In genomic region chr19:41993612-41994483, GRCh38 we compare ENCODE assay signal across 1 cellular context.
TF ChIP-seq lines count a peak whose summit lies in the region.

TSS of gene ATP1A3 (minus strand) at chr19:41994230. CDS start at chr19:41994076, 154 bp downstream.

TF ChIP-seq in HEK293, 187 proteins besides CTCF, POLR2A, EP300 and RAD21 (continued from another document):
- TF ChIP-seq GLIS2 (tag by site-specific recombination; IDR thresholded peaks at IDR 0.05) = peak; percentile 98
- no peak for TF ChIP-seq ZNF2 (tag by site-specific recombination; IDR thresholded peaks at IDR 0.05)
- TF ChIP-seq ZNF670 (tag by site-specific recombination; IDR thresholded peaks at IDR 0.05; ENCODE audit: low read depth) = no peak
- peak; percentile 79 for TF ChIP-seq ZNF600 (tag by site-specific recombination; IDR thresholded peaks at IDR 0.05)
- TF ChIP-seq ZSCAN4 (tag by site-specific recombination; IDR thresholded peaks at IDR 0.05) = peak; percentile 2
- peak; percentile 70 for TF ChIP-seq ZNF335 (tag by site-specific recombination; conservative IDR thresholded peaks at IDR 0.05)
- TF ChIP-seq, protein P1, sequence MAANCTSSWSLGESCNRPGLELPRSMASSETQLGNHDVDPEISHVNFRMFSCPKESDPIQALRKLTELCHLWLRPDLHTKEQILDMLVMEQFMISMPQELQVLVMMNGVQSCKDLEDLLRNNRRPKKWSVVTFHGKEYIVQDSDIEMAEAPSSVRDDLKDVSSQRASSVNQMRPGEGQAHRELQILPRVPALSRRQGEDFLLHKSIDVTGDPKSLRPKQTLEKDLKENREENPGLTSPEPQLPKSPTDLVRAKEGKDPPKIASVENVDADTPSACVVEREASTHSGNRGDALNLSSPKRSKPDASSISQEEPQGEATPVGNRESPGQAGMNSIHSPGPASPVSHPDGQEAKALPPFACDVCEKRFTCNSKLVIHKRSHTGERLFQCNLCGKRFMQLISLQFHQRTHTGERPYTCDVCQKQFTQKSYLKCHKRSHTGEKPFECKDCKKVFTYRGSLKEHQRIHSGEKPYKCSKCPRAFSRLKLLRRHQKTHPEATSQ (tag by site-specific recombination; IDR thresholded peaks at IDR 0.05) = no peak
- TF ChIP-seq, protein P2, sequence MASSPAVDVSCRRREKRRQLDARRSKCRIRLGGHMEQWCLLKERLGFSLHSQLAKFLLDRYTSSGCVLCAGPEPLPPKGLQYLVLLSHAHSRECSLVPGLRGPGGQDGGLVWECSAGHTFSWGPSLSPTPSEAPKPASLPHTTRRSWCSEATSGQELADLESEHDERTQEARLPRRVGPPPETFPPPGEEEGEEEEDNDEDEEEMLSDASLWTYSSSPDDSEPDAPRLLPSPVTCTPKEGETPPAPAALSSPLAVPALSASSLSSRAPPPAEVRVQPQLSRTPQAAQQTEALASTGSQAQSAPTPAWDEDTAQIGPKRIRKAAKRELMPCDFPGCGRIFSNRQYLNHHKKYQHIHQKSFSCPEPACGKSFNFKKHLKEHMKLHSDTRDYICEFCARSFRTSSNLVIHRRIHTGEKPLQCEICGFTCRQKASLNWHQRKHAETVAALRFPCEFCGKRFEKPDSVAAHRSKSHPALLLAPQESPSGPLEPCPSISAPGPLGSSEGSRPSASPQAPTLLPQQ (tag by site-specific recombination; IDR thresholded peaks at IDR 0.05) = peak; percentile 98
- peak; percentile 63 for TF ChIP-seq ZIC2 (tag by site-specific recombination; IDR thresholded peaks at IDR 0.05)
- no peak for TF ChIP-seq ZNF830 (tag by site-specific recombination; IDR thresholded peaks at IDR 0.05; ENCODE audit: low read depth)
- TF ChIP-seq, protein P3, sequence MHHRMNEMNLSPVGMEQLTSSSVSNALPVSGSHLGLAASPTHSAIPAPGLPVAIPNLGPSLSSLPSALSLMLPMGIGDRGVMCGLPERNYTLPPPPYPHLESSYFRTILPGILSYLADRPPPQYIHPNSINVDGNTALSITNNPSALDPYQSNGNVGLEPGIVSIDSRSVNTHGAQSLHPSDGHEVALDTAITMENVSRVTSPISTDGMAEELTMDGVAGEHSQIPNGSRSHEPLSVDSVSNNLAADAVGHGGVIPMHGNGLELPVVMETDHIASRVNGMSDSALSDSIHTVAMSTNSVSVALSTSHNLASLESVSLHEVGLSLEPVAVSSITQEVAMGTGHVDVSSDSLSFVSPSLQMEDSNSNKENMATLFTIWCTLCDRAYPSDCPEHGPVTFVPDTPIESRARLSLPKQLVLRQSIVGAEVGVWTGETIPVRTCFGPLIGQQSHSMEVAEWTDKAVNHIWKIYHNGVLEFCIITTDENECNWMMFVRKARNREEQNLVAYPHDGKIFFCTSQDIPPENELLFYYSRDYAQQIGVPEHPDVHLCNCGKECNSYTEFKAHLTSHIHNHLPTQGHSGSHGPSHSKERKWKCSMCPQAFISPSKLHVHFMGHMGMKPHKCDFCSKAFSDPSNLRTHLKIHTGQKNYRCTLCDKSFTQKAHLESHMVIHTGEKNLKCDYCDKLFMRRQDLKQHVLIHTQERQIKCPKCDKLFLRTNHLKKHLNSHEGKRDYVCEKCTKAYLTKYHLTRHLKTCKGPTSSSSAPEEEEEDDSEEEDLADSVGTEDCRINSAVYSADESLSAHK (tag by site-specific recombination; IDR thresholded peaks at IDR 0.05) = 0 out of 2 replicates have a peak, but pooled peaks have one; percentile 8
- TF ChIP-seq ZNF266 (tag by site-specific recombination; IDR thresholded peaks at IDR 0.05; ENCODE audit: low read depth) = 0 out of 2 replicates have a peak, but pooled peaks have one; percentile 2
- TF ChIP-seq OSR2 (tag by site-specific recombination; IDR thresholded peaks at IDR 0.05) = no peak
- TF ChIP-seq GLIS1 (tag by site-specific recombination; IDR thresholded peaks at IDR 0.05) = peak; percentile 75
- peak; percentile 30; the same call in 1 of the 2 replicates for TF ChIP-seq ZBTB20 (tag by site-specific recombination; IDR thresholded peaks at IDR 0.05)
- no peak; the same call in 1 of the 2 replicates for TF ChIP-seq ZNF121 (tag by site-specific recombination; IDR thresholded peaks at IDR 0.05)
- TF ChIP-seq KLF1 (tag by site-specific recombination; IDR thresholded peaks at IDR 0.05) = 0 out of 2 replicates have a peak, but pooled peaks have one; percentile 5
- TF ChIP-seq ZNF529 (tag by site-specific recombination; IDR thresholded peaks at IDR 0.05; ENCODE audit: insufficient replicate concordance) = no peak
- TF ChIP-seq YY1 (tag by site-specific recombination; IDR thresholded peaks at IDR 0.05) = no peak
- TF ChIP-seq, protein P4, sequence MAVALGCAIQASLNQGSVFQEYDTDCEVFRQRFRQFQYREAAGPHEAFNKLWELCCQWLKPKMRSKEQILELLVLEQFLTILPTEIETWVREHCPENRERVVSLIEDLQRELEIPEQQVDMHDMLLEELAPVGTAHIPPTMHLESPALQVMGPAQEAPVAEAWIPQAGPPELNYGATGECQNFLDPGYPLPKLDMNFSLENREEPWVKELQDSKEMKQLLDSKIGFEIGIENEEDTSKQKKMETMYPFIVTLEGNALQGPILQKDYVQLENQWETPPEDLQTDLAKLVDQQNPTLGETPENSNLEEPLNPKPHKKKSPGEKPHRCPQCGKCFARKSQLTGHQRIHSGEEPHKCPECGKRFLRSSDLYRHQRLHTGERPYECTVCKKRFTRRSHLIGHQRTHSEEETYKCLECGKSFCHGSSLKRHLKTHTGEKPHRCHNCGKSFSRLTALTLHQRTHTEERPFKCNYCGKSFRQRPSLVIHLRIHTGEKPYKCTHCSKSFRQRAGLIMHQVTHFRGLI (tag by site-specific recombination; IDR thresholded peaks at IDR 0.05) = peak; percentile 88
- no peak for TF ChIP-seq ZNF132 (tag by site-specific recombination; IDR thresholded peaks at IDR 0.05; ENCODE audit: borderline replicate concordance)
- TF ChIP-seq ZNF202 (tag by site-specific recombination; IDR thresholded peaks at IDR 0.05; ENCODE audit: borderline replicate concordance) = no peak
- TF ChIP-seq ZBTB8A (tag by site-specific recombination; IDR thresholded peaks at IDR 0.05) = peak; percentile 44; the same call in 1 of the 2 replicates
- TF ChIP-seq ZNF777 (tag by site-specific recombination; IDR thresholded peaks at IDR 0.05; ENCODE audit: borderline replicate concordance) = peak; percentile 57; the same call in 1 of the 2 replicates
- no peak for TF ChIP-seq ZNF785 (tag by site-specific recombination; IDR thresholded peaks at IDR 0.05)
- TF ChIP-seq ZNF16 (tag by site-specific recombination; IDR thresholded peaks at IDR 0.05; ENCODE audit: low read depth) = no peak
- TF ChIP-seq SP7 (tag by site-specific recombination; IDR thresholded peaks at IDR 0.05) = peak; percentile 27; the same call in 1 of the 2 replicates
- TF ChIP-seq, protein P5, sequence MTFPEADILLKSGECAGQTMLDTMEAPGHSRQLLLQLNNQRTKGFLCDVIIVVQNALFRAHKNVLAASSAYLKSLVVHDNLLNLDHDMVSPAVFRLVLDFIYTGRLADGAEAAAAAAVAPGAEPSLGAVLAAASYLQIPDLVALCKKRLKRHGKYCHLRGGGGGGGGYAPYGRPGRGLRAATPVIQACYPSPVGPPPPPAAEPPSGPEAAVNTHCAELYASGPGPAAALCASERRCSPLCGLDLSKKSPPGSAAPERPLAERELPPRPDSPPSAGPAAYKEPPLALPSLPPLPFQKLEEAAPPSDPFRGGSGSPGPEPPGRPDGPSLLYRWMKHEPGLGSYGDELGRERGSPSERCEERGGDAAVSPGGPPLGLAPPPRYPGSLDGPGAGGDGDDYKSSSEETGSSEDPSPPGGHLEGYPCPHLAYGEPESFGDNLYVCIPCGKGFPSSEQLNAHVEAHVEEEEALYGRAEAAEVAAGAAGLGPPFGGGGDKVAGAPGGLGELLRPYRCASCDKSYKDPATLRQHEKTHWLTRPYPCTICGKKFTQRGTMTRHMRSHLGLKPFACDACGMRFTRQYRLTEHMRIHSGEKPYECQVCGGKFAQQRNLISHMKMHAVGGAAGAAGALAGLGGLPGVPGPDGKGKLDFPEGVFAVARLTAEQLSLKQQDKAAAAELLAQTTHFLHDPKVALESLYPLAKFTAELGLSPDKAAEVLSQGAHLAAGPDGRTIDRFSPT (tag by site-specific recombination; IDR thresholded peaks at IDR 0.05) = peak; percentile 59; the same call in 1 of the 2 replicates
- no peak for TF ChIP-seq BCL6B (tag by site-specific recombination; IDR thresholded peaks at IDR 0.05)
- TF ChIP-seq SP3 (tag by site-specific recombination; IDR thresholded peaks at IDR 0.05) = peak; percentile 52; the same call in 1 of the 2 replicates
- TF ChIP-seq ZNF76 (tag by site-specific recombination; IDR thresholded peaks at IDR 0.05; ENCODE audit: borderline replicate concordance, low read depth) = peak; percentile 5; the same call in 1 of the 2 replicates
- TF ChIP-seq RBAK (tag by site-specific recombination; IDR thresholded peaks at IDR 0.05) = no peak
- peak; percentile 43; the same call in 1 of the 2 replicates for TF ChIP-seq KLF9 (tag by site-specific recombination; IDR thresholded peaks at IDR 0.05; ENCODE audit: low read depth)
- peak; percentile 54 for TF ChIP-seq ZFHX2 (tag by site-specific recombination; conservative IDR thresholded peaks at IDR 0.05)
- TF ChIP-seq ZNF175 (tag by site-specific recombination; IDR thresholded peaks at IDR 0.05) = no peak
- 0 out of 2 replicates have a peak, but pooled peaks have one; percentile 20 for TF ChIP-seq ZNF596 (tag by site-specific recombination; IDR thresholded peaks at IDR 0.05)
- no peak for TF ChIP-seq ZNF555 (tag by site-specific recombination; conservative IDR thresholded peaks at IDR 0.05)
- TF ChIP-seq ZBTB26 (tag by site-specific recombination; optimal IDR thresholded peaks at IDR 0.05) = peak; percentile 82
- TF ChIP-seq IKZF3 (tag by site-specific recombination; IDR thresholded peaks at IDR 0.05) = no peak
- TF ChIP-seq KLF16 (tag by site-specific recombination; IDR thresholded peaks at IDR 0.05) = no peak; the same call in 1 of the 2 replicates
- TF ChIP-seq ZNF610 (tag by site-specific recombination; IDR thresholded peaks at IDR 0.05; ENCODE audit: borderline replicate concordance) = no peak
- 0 out of 2 replicates have a peak, but pooled peaks have one; percentile 22 for TF ChIP-seq ZXDB (tag by site-specific recombination; IDR thresholded peaks at IDR 0.05)
- TF ChIP-seq KLF8 (tag by site-specific recombination; IDR thresholded peaks at IDR 0.05) = no peak
- no peak for TF ChIP-seq ZNF585B (tag by site-specific recombination; IDR thresholded peaks at IDR 0.05)
- TF ChIP-seq ZBTB17 (tag by site-specific recombination; IDR thresholded peaks at IDR 0.05) = peak; percentile 70
- TF ChIP-seq ZNF404 (tag by site-specific recombination; IDR thresholded peaks at IDR 0.05) = no peak
